Comparison of ENCODE assay signal across 20 cellular contexts in genomic region chr2:31212659-31213058, GRCh38. TPM values are rescaled to one million over a fixed set of nuclear protein-coding genes. Genes with fewer than 3 reads are reported as not detected.
"Had no signal": no experiment of that assay in that cellular context is flagged by ENCODE, and none has a peak within 500 bp of the region (broad histone marks: within the 10 kb centered on the region; RNA-seq: fewer than 3 reads in every experiment).

No MANE protein-coding gene starts in this region.

- H3K9me3 ChIP-seq: ascending aorta, sigmoid colon, thoracic aorta, upper lobe of left lung had no signal

- H3K4me3 ChIP-seq: ascending aorta, lung, sigmoid colon, thoracic aorta, upper lobe of left lung had no signal

- H3K27ac ChIP-seq: ascending aorta, foreskin keratinocyte, sigmoid colon, thoracic aorta, upper lobe of left lung, VCaP had no signal

- H3K4me1 ChIP-seq: ascending aorta, sigmoid colon had no signal

- DNase-seq: activated CD4-positive, alpha-beta memory T cell treated with anti-CD3 and anti-CD28 coated beads, Interleukin-2, amount 10 ng/mL, durations not matched to agents 7 days and 5 days; activated CD4-positive, alpha-beta T cell treated with anti-CD3 and anti-CD28 coated beads, Interleukin-2, amount 10 ng/mL, durations not matched to agents 24 days and 14 days; activated CD8-positive, alpha-beta memory T cell treated with anti-CD3 and anti-CD28 coated beads, Interleukin-2, amount 10 ng/mL, durations not matched to agents 7 days and 5 days; activated gamma-delta T cell treated with Interleukin-2 at 50 U/mL for 16 hours; central memory CD4-positive, alpha-beta T cell; effector memory CD4-positive, alpha-beta T cell; foreskin keratinocyte; immature natural killer cell; naive thymus-derived CD4-positive, alpha-beta T cell; sigmoid colon; stimulated activated CD4-positive, alpha-beta T cell treated with anti-CD3 and anti-CD28 coated beads, Interleukin-2, amount 100 ng/mL, for 48 hours; stimulated activated CD8-positive, alpha-beta memory T cell treated with anti-CD3 and anti-CD28 coated beads, Interleukin-4, amount 100 ng/mL, for 48 hours; stimulated activated naive CD4-positive, alpha-beta T cell treated with Interleukin-2 at 50 U/mL for 16 hours; upper lobe of left lung had no signal

- ATAC-seq: activated CD4-positive, CD25-positive, alpha-beta regulatory T cell treated with anti-CD3 and anti-CD28 coated beads, Interleukin-2, amount 50 U/mL, for 24 hours; activated CD8-positive, alpha-beta memory T cell treated with anti-CD3 and anti-CD28 coated beads, Interleukin-2, amount 10 ng/mL, durations not matched to agents 7 days and 5 days; foreskin keratinocyte; left lobe of liver; naive thymus-derived CD4-positive, alpha-beta T cell had no signal

- H3K36me3 ChIP-seq: ascending aorta, sigmoid colon, thoracic aorta, upper lobe of left lung had no signal

- H3K27me3 ChIP-seq: ascending aorta, foreskin keratinocyte, sigmoid colon, upper lobe of left lung had no signal

RNA-seq across cellular contexts. Expression of gene CAPN14, which starts 4.7 kb away (rescaled TPM):
- polyA plus RNA-seq: immature natural killer cell had no signal
